15 cellular contexts compared by ENCODE assay signal in the genomic region with DNA sequence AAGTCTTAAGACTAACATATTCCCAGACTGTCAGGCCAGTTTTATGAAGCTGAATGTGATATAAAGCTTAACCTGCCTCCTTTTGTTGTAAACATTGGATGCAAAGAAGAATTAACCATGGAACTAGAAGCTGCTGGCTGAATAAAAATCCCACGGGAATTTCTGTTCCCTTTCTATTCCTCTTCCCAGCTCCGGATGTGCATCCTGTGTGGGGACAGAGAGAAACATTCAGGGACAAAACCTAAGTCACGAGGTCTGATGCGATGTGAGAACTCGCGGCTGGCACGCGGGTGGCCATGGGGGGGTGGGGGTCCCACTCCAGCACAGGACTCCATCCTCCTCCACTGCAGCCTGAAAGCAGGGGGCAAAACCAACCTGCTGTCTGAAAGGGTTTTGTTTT. TPM values are rescaled to one million over a fixed set of nuclear protein-coding genes. Genes with fewer than 3 reads are reported as not detected.
DNase-seq lines count a peak whose midpoint lies in the region; ATAC-seq and TF ChIP-seq lines count a peak whose summit lies in the region.
"Had no signal": no experiment of that assay in that cellular context is flagged by ENCODE, and none has a peak within 500 bp of the region (broad histone marks: within the 10 kb centered on the region; RNA-seq: fewer than 3 reads in every experiment).

No MANE protein-coding gene starts in this region.

- no peaks in the 10 kb centered on the region for H3K79me2 ChIP-seq in mesendoderm (ENCODE audit: control insufficient read depth, insufficient read depth, low read length)

- no peak overlapping the region for H3K4ac ChIP-seq in mesendoderm (ENCODE audit: low read depth, low read length)

- no CpG with 5 or more reads among the region's 8 CpGs for WGBS in mesendoderm (ENCODE audit: extremely low coverage, insufficient coverage, low lambda C conversion rate)

- no peak overlapping the region for H2AK5ac ChIP-seq in mesendoderm (ENCODE audit: low read length)

- H3K27me3 ChIP-seq in mesendoderm (ENCODE audit: insufficient read depth, low read length, poor library complexity), result no peaks in the 10 kb centered on the region

- peaks cover 34% of the 10 kb centered on the region for H3K4me1 Mint-ChIP-seq in glutamatergic neuron (ENCODE audit: low read depth, unreplicated experiment)
- H3K4me1 Mint-ChIP-seq in osteocyte (ENCODE audit: unreplicated experiment), result peaks cover 50% of the 10 kb centered on the region

- intact Hi-C loops in Right ventricle myocardium inferior (cut with DNase I), result no loop called here
- intact Hi-C loops in Right ventricle myocardium superior (cut with DNase I), result no loop called here

- no peak overlapping the region for H3K56ac ChIP-seq in mesendoderm (ENCODE audit: low read length)

- H4K8ac ChIP-seq in mesendoderm (ENCODE audit: low read depth, low read length), result no peak overlapping the region

- H3K9ac ChIP-seq in mesendoderm (ENCODE audit: low read length), result no peak overlapping the region

- DNase-seq in Right ventricle myocardium inferior (ENCODE audit: missing footprints), result no peak
- DNase-seq in Right ventricle myocardium superior, result no peak
- peak; percentile 22 for DNase-seq in glutamatergic neuron
- DNase-seq in osteocyte (ENCODE audit: extremely low spot score, unreplicated experiment), result no peak
- no peak for DNase-seq in mucosa of gallbladder (ENCODE audit: low spot score)
- DNase-seq in mesendoderm, result no peak
- DNase-seq in stimulated activated naive CD8-positive, alpha-beta T cell treated with anti-CD3 and anti-CD28 coated beads, Interleukin-15, Interleukin-2, amounts not matched to agents 100 U/mL and 50 U/mL, for 24 hours, result no peak
- DNase-seq: activated CD4-positive, alpha-beta T cell treated with anti-CD3 and anti-CD28 coated beads for 1 hour; effector memory CD8-positive, alpha-beta T cell; midbrain; NCI-H2081 had no signal

- peaks cover 2% of the 10 kb centered on the region for H3K79me1 ChIP-seq in mesendoderm (ENCODE audit: low read length)

- TF ChIP-seq CTCF in glutamatergic neuron (IDR thresholded peaks at IDR 0.05; ENCODE audit: partially characterized antibody, unreplicated experiment) (no peak), osteocyte (IDR thresholded peaks at IDR 0.05) (no peak)

- no peak overlapping the region for H3K4me3 ChIP-seq in mesendoderm (ENCODE audit: low read length)
- H3K4me3 ChIP-seq: A549, GM23338, thoracic aorta had no signal

- no peak overlapping the region for H3K18ac ChIP-seq in mesendoderm (ENCODE audit: low read length)

- H3K36me3 Mint-ChIP-seq in glutamatergic neuron (ENCODE audit: unreplicated experiment), result peaks cover 4% of the 10 kb centered on the region
- H3K36me3 Mint-ChIP-seq in osteocyte (ENCODE audit: unreplicated experiment), result peaks cover 19% of the 10 kb centered on the region

- H3K23ac ChIP-seq in mesendoderm (ENCODE audit: low read length), result no peak overlapping the region

- H3K27ac ChIP-seq in mesendoderm (ENCODE audit: low read depth, low read length), result no peak overlapping the region
- H3K27ac ChIP-seq: A549, thoracic aorta had no signal

- H3K4me3 Mint-ChIP-seq in glutamatergic neuron (ENCODE audit: unreplicated experiment), result peak overlapping the region; percentile 9
- H3K4me3 Mint-ChIP-seq in osteocyte (ENCODE audit: unreplicated experiment), result no peak overlapping the region
- H3K4me3 Mint-ChIP-seq: effector memory CD8-positive, alpha-beta T cell; GM23338 had no signal

- H3K27ac Mint-ChIP-seq in glutamatergic neuron (ENCODE audit: unreplicated experiment) (no peak overlapping the region), osteocyte (ENCODE audit: unreplicated experiment) (peak overlapping the region; percentile 88)
- H3K27ac Mint-ChIP-seq: effector memory CD8-positive, alpha-beta T cell; GM23338 had no signal

- H3K9me3 Mint-ChIP-seq in glutamatergic neuron (ENCODE audit: unreplicated experiment) (peaks cover 4% of the 10 kb centered on the region), osteocyte (ENCODE audit: unreplicated experiment) (peaks cover 15% of the 10 kb centered on the region)
- H3K9me3 Mint-ChIP-seq: effector memory CD8-positive, alpha-beta T cell; GM23338 had no signal

- peaks cover 7% of the 10 kb centered on the region for H3K4me1 ChIP-seq in mesendoderm (ENCODE audit: control insufficient read depth, low read depth, low read length)

- H3K27me3 Mint-ChIP-seq in glutamatergic neuron (ENCODE audit: unreplicated experiment), result no peaks in the 10 kb centered on the region
- no peaks in the 10 kb centered on the region for H3K27me3 Mint-ChIP-seq in osteocyte (ENCODE audit: unreplicated experiment)

- no peak overlapping the region for H2BK5ac ChIP-seq in mesendoderm (ENCODE audit: low read length)

- H3K36me3 ChIP-seq in mesendoderm (ENCODE audit: control insufficient read depth, insufficient read depth, low read length), result no peaks in the 10 kb centered on the region
- H3K36me3 ChIP-seq: thoracic aorta had no signal

- peak; percentile 9 for ATAC-seq in Right ventricle myocardium inferior
- ATAC-seq in Right ventricle myocardium superior (ENCODE audit: poor library complexity), result no peak
- no peak for ATAC-seq in HG03457 (IDR thresholded peaks at IDR 0.05; ENCODE audit: unreplicated experiment)
- no peak for ATAC-seq in stimulated activated naive CD8-positive, alpha-beta T cell treated with anti-CD3 and anti-CD28 coated beads, Interleukin-15, Interleukin-2, amounts not matched to agents 100 U/mL and 50 U/mL, for 24 hours
- ATAC-seq: A549; effector memory CD8-positive, alpha-beta T cell; GM23338 had no signal

- no peak overlapping the region for H2BK15ac ChIP-seq in mesendoderm (replicated peaks; ENCODE audit: low read depth)

- H2BK120ac ChIP-seq in mesendoderm (ENCODE audit: low read depth, low read length), result no peak overlapping the region

- no peak overlapping the region for H4K5ac ChIP-seq in mesendoderm (ENCODE audit: low read length)

- H3K4me2 ChIP-seq in mesendoderm (ENCODE audit: low read length), result no peak overlapping the region
- H3K4me2 ChIP-seq: A549, GM23338 had no signal

RNA-seq across cellular contexts. Expression of gene RAMACL, which starts 32.2 kb away (rescaled TPM):
- total RNA-seq in Right ventricle myocardium inferior (0.43 TPM), Right ventricle myocardium superior (1.3 TPM), glutamatergic neuron (ENCODE audit: unreplicated experiment) (9.5 TPM), osteocyte (2.5 and 3.6 TPM in 2 replicates), mucosa of gallbladder (1.1 TPM)
- polyA plus RNA-seq in mesendoderm (2013, experiment 1 of 2), result 0.32 TPM
- polyA plus RNA-seq in mesendoderm (2013, experiment 2 of 2), result 0.28 TPM
